ENCODE assay signal across 27 cellular contexts in the genomic region with DNA sequence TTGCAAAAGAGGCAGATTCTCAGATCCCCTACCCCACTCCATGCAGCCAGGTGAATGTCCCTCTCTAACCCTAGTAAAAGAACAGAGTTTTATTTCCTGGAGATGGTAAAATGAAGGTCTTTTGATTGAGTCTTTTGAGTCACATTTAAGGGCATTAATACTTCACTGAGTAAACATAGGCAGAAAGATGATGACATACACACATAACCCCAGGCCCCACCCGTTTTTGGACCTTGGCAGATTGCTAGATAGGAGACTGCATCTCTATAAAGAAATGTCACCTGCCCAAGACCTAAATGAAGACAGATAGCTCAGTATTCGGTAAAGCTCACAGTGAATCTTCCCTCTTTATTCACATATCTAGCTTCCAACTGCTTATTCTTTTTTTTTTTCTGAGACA. TPM values are rescaled to one million over a fixed set of nuclear protein-coding genes. Genes with fewer than 3 reads are reported as not detected.
DNase-seq lines count a peak whose midpoint lies in the region; ATAC-seq and TF ChIP-seq lines count a peak whose summit lies in the region.
"Had no signal": no experiment of that assay in that cellular context is flagged by ENCODE, and none has a peak within 500 bp of the region (broad histone marks: within the 10 kb centered on the region; RNA-seq: fewer than 3 reads in every experiment).

No MANE protein-coding gene starts in this region.

- H3K56ac ChIP-seq in mesendoderm (ENCODE audit: low read length), result no peak overlapping the region

- intact Hi-C loops in HCT116 (cut with micrococcal nuclease), result no loop called here
- intact Hi-C loops in activated B cell treated with CpG ODN at 0.5 μM for 24 hours (cut with micrococcal nuclease), result no loop called here

- no peak overlapping the region for H2AFZ ChIP-seq in HCT116 (ENCODE audit: low read depth, low read length, poor library complexity, severe bottlenecking)

- no peak overlapping the region for H4K5ac ChIP-seq in mesendoderm (ENCODE audit: low read length)

- no peak overlapping the region for H2BK15ac ChIP-seq in mesendoderm (replicated peaks; ENCODE audit: low read depth)

- ATAC-seq in HCT116, result no peak
- no peak for ATAC-seq in activated B cell treated with CpG ODN at 0.5 μM for 24 hours (ENCODE audit: low read depth)
- peak; percentile 73 for ATAC-seq in esophagus mucosa
- ATAC-seq in GM18858 (IDR thresholded peaks at IDR 0.05; ENCODE audit: unreplicated experiment), result no peak
- ATAC-seq: gastrocnemius medialis had no signal

- no peak for TF ChIP-seq CTCF in 22Rv1 (IDR thresholded peaks at IDR 0.05)
- TF ChIP-seq CTCF in HCT116 (IDR thresholded peaks at IDR 0.05 in 2 of 3, conservative IDR thresholded peaks at IDR 0.05 in 1 of 3; ENCODE audit: borderline replicate concordance in 1 of 3, insufficient read depth in 1 of 3, low read depth in 2 of 3, low read length in 2 of 3), result no peak
- TF ChIP-seq CTCF in activated B cell treated with CpG ODN at 0.5 μM for 24 hours (IDR thresholded peaks at IDR 0.05), result no peak
- TF ChIP-seq CTCF in chondrocyte (IDR thresholded peaks at IDR 0.05), result no peak

- H3K27ac ChIP-seq in 22Rv1 (peak overlapping the region; percentile 25; the same call in 1 of the 2 replicates), HCT116 (ENCODE audit: low read depth, low read length) (no peak overlapping the region), mesendoderm (ENCODE audit: low read depth, low read length) (no peak overlapping the region)
- H3K27ac ChIP-seq: adrenal gland, brain microvascular endothelial cell, gastrocnemius medialis, Peyer's patch, prostate gland, thyroid gland, WERI-Rb-1 had no signal

- TF ChIP-seq POLR2A in HCT116 (IDR thresholded peaks at IDR 0.05; ENCODE audit: borderline replicate concordance, extremely low read depth, insufficient read depth, insufficient read length), result no peak

- no CpG with 5 or more reads among the region's 2 CpGs for WGBS in mesendoderm (ENCODE audit: extremely low coverage, insufficient coverage, low lambda C conversion rate)

- H2AK5ac ChIP-seq in mesendoderm (ENCODE audit: low read length), result no peak overlapping the region

- DNase-seq in HCT116 (ENCODE audit: low read depth, low spot score) (no peak), activated B cell treated with CpG ODN at 0.5 μM for 24 hours (no peak), mesendoderm (no peak), NCI-H748 treated with DMSO at 0.1 percent for 48 hours (lab: John Stamatoyannopoulos, UW) (no peak), chondrocyte (ENCODE audit: low spot score) (no peak)
- DNase-seq: ACHN; activated CD4-positive, alpha-beta T cell treated with anti-CD3 and anti-CD28 coated beads, Interleukin-2, amount 10 ng/mL, durations not matched to agents 24 days and 14 days; activated naive CD4-positive, alpha-beta T cell; activated T-cell treated with anti-CD3 and anti-CD28 coated beads, Interleukin-2, amount 50 U/mL, for 48 hours; adrenal gland; brain microvascular endothelial cell; DMS79 treated with DMSO at 0.1 percent for 48 hours; gastrocnemius medialis; Kasumi-1; NCI-H1694; NCI-H2171 treated with DMSO at 0.1 percent for 48 hours; NCI-H524; Peyer's patch; SHP77 treated with DMSO at 0.1 percent for 48 hours; stimulated activated naive CD4-positive, alpha-beta T cell treated with Interleukin-2 at 50 U/mL for 16 hours; T-helper 9 cell; thyroid gland; WERI-Rb-1 had no signal

- H3K4me1 ChIP-seq in HCT116 (ENCODE audit: control insufficient read depth in 1 of 2, insufficient read depth in 2 of 2, low read length in 2 of 2) (no peaks in the 10 kb centered on the region), mesendoderm (ENCODE audit: control insufficient read depth, low read depth, low read length) (no peaks in the 10 kb centered on the region)
- H3K4me1 ChIP-seq: adrenal gland, gastrocnemius medialis, Peyer's patch, prostate gland, thyroid gland had no signal

- RAD21 ChIA-PET in HCT116 (lab: Charles Lee; ENCODE audit: low non-redundant PET in 1 of 2, low total read pairs in 2 of 2, uncharacterized antibody in 2 of 2, unreplicated experiment in 2 of 2), result no interaction called here

- no peak overlapping the region for H2BK5ac ChIP-seq in mesendoderm (ENCODE audit: low read length)

- no peaks in the 10 kb centered on the region for H3K27me3 Mint-ChIP-seq in activated B cell treated with CpG ODN at 0.5 μM for 24 hours
- H3K27me3 Mint-ChIP-seq in chondrocyte (ENCODE audit: low read depth), result no peaks in the 10 kb centered on the region
- H3K27me3 Mint-ChIP-seq: activated CD4-positive, alpha-beta T cell treated with anti-CD3 and anti-CD28 coated beads, Interleukin-2, amount 10 ng/mL, durations not matched to agents 24 days and 14 days had no signal

- H3K4me2 ChIP-seq in HCT116 (ENCODE audit: low read length) (no peak overlapping the region), mesendoderm (ENCODE audit: low read length) (no peak overlapping the region)

- H3K18ac ChIP-seq in mesendoderm (ENCODE audit: low read length), result no peak overlapping the region

- H3K27ac Mint-ChIP-seq in activated B cell treated with CpG ODN at 0.5 μM for 24 hours, result peak overlapping the region; percentile 63
- no peak overlapping the region for H3K27ac Mint-ChIP-seq in chondrocyte (ENCODE audit: unreplicated experiment)
- H3K27ac Mint-ChIP-seq: activated CD4-positive, alpha-beta T cell treated with anti-CD3 and anti-CD28 coated beads, Interleukin-2, amount 10 ng/mL, durations not matched to agents 24 days and 14 days had no signal

- H3K23ac ChIP-seq in mesendoderm (ENCODE audit: low read length), result no peak overlapping the region

- H3K36me3 Mint-ChIP-seq in activated B cell treated with CpG ODN at 0.5 μM for 24 hours (ENCODE audit: low read depth) (peaks cover 15% of the 10 kb centered on the region), chondrocyte (ENCODE audit: low read depth) (peaks cover 5% of the 10 kb centered on the region)

- H3K4me3 ChIP-seq in HCT116 (replicated peaks in 1 of 2; ENCODE audit: low read depth in 1 of 2, low read length in 2 of 2) (no peak overlapping the region), mesendoderm (ENCODE audit: low read length) (no peak overlapping the region)
- H3K4me3 ChIP-seq: adrenal gland, gastrocnemius medialis, Peyer's patch, prostate gland, thyroid gland had no signal

- H3K79me1 ChIP-seq in mesendoderm (ENCODE audit: low read length), result no peaks in the 10 kb centered on the region

- H3K4me1 Mint-ChIP-seq in activated B cell treated with CpG ODN at 0.5 μM for 24 hours, result peaks cover 70% of the 10 kb centered on the region
- H3K4me1 Mint-ChIP-seq in chondrocyte (ENCODE audit: low read depth), result no peaks in the 10 kb centered on the region

- no peak overlapping the region for H3K4ac ChIP-seq in mesendoderm (ENCODE audit: low read depth, low read length)

- H3K27me3 ChIP-seq in HCT116 (ENCODE audit: insufficient read depth, low read length) (no peaks in the 10 kb centered on the region), mesendoderm (ENCODE audit: insufficient read depth, low read length, poor library complexity) (no peaks in the 10 kb centered on the region)
- H3K27me3 ChIP-seq: adrenal gland, brain microvascular endothelial cell, gastrocnemius medialis, Peyer's patch, thyroid gland had no signal

- no peak overlapping the region for H3K4me3 Mint-ChIP-seq in activated B cell treated with CpG ODN at 0.5 μM for 24 hours
- no peak overlapping the region for H3K4me3 Mint-ChIP-seq in chondrocyte (ENCODE audit: unreplicated experiment)
- H3K4me3 Mint-ChIP-seq: activated CD4-positive, alpha-beta T cell treated with anti-CD3 and anti-CD28 coated beads, Interleukin-2, amount 10 ng/mL, durations not matched to agents 24 days and 14 days had no signal

- H2BK120ac ChIP-seq in mesendoderm (ENCODE audit: low read depth, low read length), result no peak overlapping the region

- no peak overlapping the region for H4K8ac ChIP-seq in mesendoderm (ENCODE audit: low read depth, low read length)

- H3K36me3 ChIP-seq in HCT116 (ENCODE audit: control insufficient read depth in 1 of 2, insufficient read depth in 2 of 2, low read length in 2 of 2), result no peaks in the 10 kb centered on the region
- no peaks in the 10 kb centered on the region for H3K36me3 ChIP-seq in mesendoderm (ENCODE audit: control insufficient read depth, insufficient read depth, low read length)
- H3K36me3 ChIP-seq: adrenal gland, brain microvascular endothelial cell, gastrocnemius medialis, Peyer's patch, prostate gland, thyroid gland, WERI-Rb-1 had no signal

- H3K9me2 ChIP-seq in HCT116 (ENCODE audit: insufficient read depth), result no peaks in the 10 kb centered on the region

- no peak overlapping the region for H3K9ac ChIP-seq in HCT116 (ENCODE audit: low read length)
- no peak overlapping the region for H3K9ac ChIP-seq in mesendoderm (ENCODE audit: low read length)

- H4K20me1 ChIP-seq in HCT116 (ENCODE audit: insufficient read depth), result no peaks in the 10 kb centered on the region

- 0 out of 4 replicates have a peak, but pooled peaks cover 0 to 7% of the 10 kb centered on the region in 2 experiments for H3K9me3 ChIP-seq in HCT116 (ENCODE audit: control insufficient read depth in 1 of 2, insufficient read depth in 1 of 2, low read depth in 1 of 2, low read length in 2 of 2)
- H3K9me3 ChIP-seq: adrenal gland, prostate gland, thyroid gland had no signal

- no peaks in the 10 kb centered on the region for H3K79me2 ChIP-seq in HCT116 (ENCODE audit: insufficient read depth, low read length)
- H3K79me2 ChIP-seq in mesendoderm (ENCODE audit: control insufficient read depth, insufficient read depth, low read length), result no peaks in the 10 kb centered on the region

- BruUV-seq in HCT116 (replicated peaks; lab: Mats Ljungman, UMichigan), result no TSS peak

- no peak for TF ChIP-seq RAD21 in HCT116 (IDR thresholded peaks at IDR 0.05; ENCODE audit: low read depth)

- POLR2A ChIA-PET in HCT116 (lab: Charles Lee) (no interaction called here), activated B cell treated with CpG ODN at 0.5 μM for 24 hours (lab: Charles Lee) (interaction anchor here (0.5 to 8.2 kb wide), 4 partner anchors 17 to 186 kb away, joined by 5 to 85 read pairs (median 38); a partner anchor contains a TSS)

- H3K9me3 Mint-ChIP-seq in activated B cell treated with CpG ODN at 0.5 μM for 24 hours, result peaks cover 1% of the 10 kb centered on the region
- peaks cover 10% of the 10 kb centered on the region for H3K9me3 Mint-ChIP-seq in chondrocyte (ENCODE audit: low read depth)

- CTCF ChIA-PET in HCT116 (lab: Charles Lee), result interaction anchor here (2.0 kb wide), 1 partner anchor 10 kb away, joined by 8 read pairs; no protein-coding TSS in a partner anchor
- CTCF ChIA-PET in activated B cell treated with CpG ODN at 0.5 μM for 24 hours (lab: Charles Lee), result interaction anchor here (0.8 kb wide), 1 partner anchor 17 kb away, joined by 3 read pairs; no protein-coding TSS in a partner anchor

RNA-seq across cellular contexts. Expression of a gene that starts 28.3 kb away (rescaled TPM):
- total RNA-seq in HCT116 (2021; ENCODE audit: unreplicated experiment) (19.8 TPM), activated B cell treated with CpG ODN at 0.5 μM for 24 hours (14.4 and 17.8 TPM in 2 replicates), esophagus mucosa (20.4 TPM), chondrocyte (22.6 to 25.0 TPM (median 23.0 TPM) in 3 replicates)
- polyA plus RNA-seq in HCT116 (2012), result 6.7 and 8.0 TPM in 2 replicates
- 9.3 TPM for polyA plus RNA-seq in mesendoderm (2013, experiment 1 of 2)
- polyA plus RNA-seq in mesendoderm (2013, experiment 2 of 2), result 9.5 TPM

RNA-seq across cellular contexts. Expression of a gene that starts 28.8 kb away (rescaled TPM):
- total RNA-seq in HCT116 (2021; ENCODE audit: unreplicated experiment) (5.6 TPM), activated B cell treated with CpG ODN at 0.5 μM for 24 hours (7.0 and 7.8 TPM in 2 replicates), esophagus mucosa (3.4 TPM), chondrocyte (5.1 to 7.9 TPM (median 5.7 TPM) in 3 replicates)
- 1.4 and 2.0 TPM in 2 replicates for polyA plus RNA-seq in HCT116 (2012)
- 1.6 TPM for polyA plus RNA-seq in mesendoderm (2013, experiment 1 of 2)
- 1.6 TPM for polyA plus RNA-seq in mesendoderm (2013, experiment 2 of 2)
